In genomic region chr1:6497215-6497866, GRCh38 we compare ENCODE assay signal across 8 cellular contexts. TPM values are rescaled to one million over a fixed set of nuclear protein-coding genes. Genes with fewer than 3 reads are reported as not detected.
A peak's percentile ranks its signal among the peaks of the same experiment; 100 is the strongest.
DNase-seq lines count a peak whose midpoint lies in the region; ATAC-seq, FAIRE-seq and TF ChIP-seq lines count a peak whose summit lies in the region.

No MANE protein-coding gene starts in this region.

- peak overlapping the region; percentile 74 to 90 for H3K27ac ChIP-seq in A549
- H3K27ac ChIP-seq in HCT116 (ENCODE audit: low read depth, low read length), result peak overlapping the region; percentile 44; the same call in 1 of the 2 replicates

- peaks cover 34% of the 10 kb centered on the region for H3K27me3 Mint-ChIP-seq in T-helper 1 cell treated with Interleukin-12 subunit alpha and Interleukin-12 subunit beta and Interleukin-4 antibody, amounts not matched to agents 30 μg/mL and 1 μg/mL, for 36 hours (ENCODE audit: low read depth)

- CTCF ChIA-PET in A549 (lab: Yijun Ruan, JAX), result interaction anchor here (1.1 to 8.8 kb wide), 2 partner anchors 7 to 10 kb away, joined by 3 to 54 read pairs; partner anchors contain the start of gene PLEKHG5
- CTCF ChIA-PET in HCT116 (lab: Charles Lee), result no interaction called here

- H3K4me3 ChIP-seq in A549, result peak overlapping the region; percentile 66
- H3K4me3 ChIP-seq in HCT116 (replicated peaks in 1 of 2; ENCODE audit: low read depth in 1 of 2, low read length in 2 of 2), result peak overlapping the region; percentile 61 to 72

- no peak for TF ChIP-seq EP300 in A549 (IDR thresholded peaks at IDR 0.05)

- no peaks in the 10 kb centered on the region for H3K36me3 ChIP-seq in HCT116 (ENCODE audit: control insufficient read depth in 1 of 2, insufficient read depth in 2 of 2, low read length in 2 of 2)

- ATAC-seq in A549 (peak; percentile 44 to 71), HCT116 (peak; percentile 84), HG02852 (IDR thresholded peaks at IDR 0.05; ENCODE audit: unreplicated experiment) (no peak)

- H3K9me3 ChIP-seq in A549 (no peaks in the 10 kb centered on the region), HCT116 (ENCODE audit: control insufficient read depth in 1 of 2, insufficient read depth in 1 of 2, low read depth in 1 of 2, low read length in 2 of 2) (no peaks in the 10 kb centered on the region)

- H3K9me2 ChIP-seq in HCT116 (ENCODE audit: insufficient read depth), result no peaks in the 10 kb centered on the region

- no peaks in the 10 kb centered on the region for H3K9me3 Mint-ChIP-seq in T-helper 1 cell treated with Interleukin-12 subunit alpha and Interleukin-12 subunit beta and Interleukin-4 antibody, amounts not matched to agents 30 μg/mL and 1 μg/mL, for 36 hours

- H3K4me3 Mint-ChIP-seq in T-helper 1 cell treated with Interleukin-12 subunit alpha and Interleukin-12 subunit beta and Interleukin-4 antibody, amounts not matched to agents 30 μg/mL and 1 μg/mL, for 36 hours, result peak overlapping the region; percentile 68

- no CpG with 5 or more reads among the region's 74 CpGs for WGBS in A549 (ENCODE audit: missing lambda C conversion rate)

- peak overlapping the region; percentile 61 for H3K9ac ChIP-seq in HCT116 (ENCODE audit: low read length)

- H2AFZ ChIP-seq in HCT116 (ENCODE audit: low read depth, low read length, poor library complexity, severe bottlenecking), result no peak overlapping the region

- in situ Hi-C loops in T47D (cut with HindIII; ENCODE audit: low pct_unique_long_range_greater_than_20kb, low sequenced_read_pairs), result no loop called here

- BruUV-seq in HCT116 (replicated peaks; lab: Mats Ljungman, UMichigan), result no TSS peak

- TF ChIP-seq RAD21 in A549 (conservative IDR thresholded peaks at IDR 0.05 in 1 of 2, IDR thresholded peaks at IDR 0.05 in 1 of 2) (no peak), HCT116 (IDR thresholded peaks at IDR 0.05; ENCODE audit: low read depth) (no peak)

- intact Hi-C loops in HCT116 (cut with micrococcal nuclease), result no loop called here

- H3K4me1 ChIP-seq in A549 (peaks cover 11% of the 10 kb centered on the region), HCT116 (ENCODE audit: control insufficient read depth in 1 of 2, insufficient read depth in 2 of 2, low read length in 2 of 2) (peaks cover 18 to 47% of the 10 kb centered on the region in 2 experiments)

- H3K4me1 Mint-ChIP-seq in T-helper 1 cell treated with Interleukin-12 subunit alpha and Interleukin-12 subunit beta and Interleukin-4 antibody, amounts not matched to agents 30 μg/mL and 1 μg/mL, for 36 hours (ENCODE audit: low read depth), result peaks cover 2% of the 10 kb centered on the region

- H3K27ac Mint-ChIP-seq in T-helper 1 cell treated with Interleukin-12 subunit alpha and Interleukin-12 subunit beta and Interleukin-4 antibody, amounts not matched to agents 30 μg/mL and 1 μg/mL, for 36 hours, result no peak overlapping the region

- peak; percentile 18; the same call in 1 of the 2 replicates for TF ChIP-seq POLR2A in A549 (IDR thresholded peaks at IDR 0.05; ENCODE audit: low read length)
- no peak for TF ChIP-seq POLR2A in HCT116 (IDR thresholded peaks at IDR 0.05; ENCODE audit: borderline replicate concordance, extremely low read depth, insufficient read depth, insufficient read length)

- no peaks in the 10 kb centered on the region for H4K20me1 ChIP-seq in HCT116 (ENCODE audit: insufficient read depth)

- H3K36me3 Mint-ChIP-seq in T-helper 1 cell treated with Interleukin-12 subunit alpha and Interleukin-12 subunit beta and Interleukin-4 antibody, amounts not matched to agents 30 μg/mL and 1 μg/mL, for 36 hours (ENCODE audit: low read depth), result no peaks in the 10 kb centered on the region

- H3K4me2 ChIP-seq in A549, result peak overlapping the region; percentile 98
- peak overlapping the region; percentile 96 for H3K4me2 ChIP-seq in HCT116 (ENCODE audit: low read length)

- FAIRE-seq in A549 (lab: Jason Lieb, UNC), result no peak

- no peak for TF ChIP-seq CTCF in A549 (IDR thresholded peaks at IDR 0.05)
- TF ChIP-seq CTCF in HCT116 (IDR thresholded peaks at IDR 0.05 in 2 of 3, conservative IDR thresholded peaks at IDR 0.05 in 1 of 3; ENCODE audit: borderline replicate concordance in 1 of 3, insufficient read depth in 1 of 3, low read depth in 2 of 3, low read length in 2 of 3), result no peak

- RAD21 ChIA-PET in HCT116 (lab: Charles Lee; ENCODE audit: low non-redundant PET in 1 of 2, low total read pairs in 2 of 2, uncharacterized antibody in 2 of 2, unreplicated experiment in 2 of 2), result no interaction called here

- POLR2A ChIA-PET in A549 (lab: Yijun Ruan, JAX) (no interaction called here), HCT116 (lab: Charles Lee) (no interaction called here)

- no peaks in the 10 kb centered on the region for H3K27me3 ChIP-seq in HCT116 (ENCODE audit: insufficient read depth, low read length)

- no peaks in the 10 kb centered on the region for H3K79me2 ChIP-seq in HCT116 (ENCODE audit: insufficient read depth, low read length)

- peak in 1 of 2 experiments; percentile 37 for DNase-seq in A549 (ENCODE audit: low read depth in 1 of 2, low spot score in 1 of 2)
- DNase-seq in HCT116 (ENCODE audit: low read depth, low spot score), result no peak
- peak; percentile 66 to 70 for DNase-seq in T47D (ENCODE audit: low read depth in 1 of 2, low spot score in 1 of 2)
- DNase-seq in iris pigment epithelial cell (ENCODE audit: low read depth), result peak; percentile 15
- DNase-seq in stimulated activated CD4-positive, alpha-beta T cell treated with anti-CD3 and anti-CD28 coated beads, Interleukin-1b, Interleukin-23, amount 100 ng/mL, for 1 hour (ENCODE audit: low read depth in 2 of 2), result peak; percentile 16 to 21
- DNase-seq in H4 (ENCODE audit: low spot score), result no peak

TF ChIP-seq in A549, 52 proteins besides CTCF, POLR2A, EP300 and RAD21:
- no peak for TF ChIP-seq JUN (IDR thresholded peaks at IDR 0.05)
- TF ChIP-seq, protein P1, sequence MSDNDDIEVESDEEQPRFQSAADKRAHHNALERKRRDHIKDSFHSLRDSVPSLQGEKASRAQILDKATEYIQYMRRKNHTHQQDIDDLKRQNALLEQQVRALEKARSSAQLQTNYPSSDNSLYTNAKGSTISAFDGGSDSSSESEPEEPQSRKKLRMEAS (IDR thresholded peaks at IDR 0.05), result peak; percentile 14; the same call in 1 of the 2 replicates
TF ChIP-seq in A549: peak in this region for 1.

TF ChIP-seq in HCT116, 20 proteins besides CTCF, POLR2A, EP300 and RAD21 (continues in another document):
- TF ChIP-seq EZH2 (IDR thresholded peaks at IDR 0.05) (no peak), POLR2AphosphoS5 (IDR thresholded peaks at IDR 0.05; ENCODE audit: low read depth, low read length) (peak; percentile 52), ZFX (IDR thresholded peaks at IDR 0.05) (0 out of 2 replicates have a peak, but pooled peaks have one; percentile 14), CEBPB (IDR thresholded peaks at IDR 0.05; ENCODE audit: low read depth) (no peak)
- TF ChIP-seq, protein P2, sequence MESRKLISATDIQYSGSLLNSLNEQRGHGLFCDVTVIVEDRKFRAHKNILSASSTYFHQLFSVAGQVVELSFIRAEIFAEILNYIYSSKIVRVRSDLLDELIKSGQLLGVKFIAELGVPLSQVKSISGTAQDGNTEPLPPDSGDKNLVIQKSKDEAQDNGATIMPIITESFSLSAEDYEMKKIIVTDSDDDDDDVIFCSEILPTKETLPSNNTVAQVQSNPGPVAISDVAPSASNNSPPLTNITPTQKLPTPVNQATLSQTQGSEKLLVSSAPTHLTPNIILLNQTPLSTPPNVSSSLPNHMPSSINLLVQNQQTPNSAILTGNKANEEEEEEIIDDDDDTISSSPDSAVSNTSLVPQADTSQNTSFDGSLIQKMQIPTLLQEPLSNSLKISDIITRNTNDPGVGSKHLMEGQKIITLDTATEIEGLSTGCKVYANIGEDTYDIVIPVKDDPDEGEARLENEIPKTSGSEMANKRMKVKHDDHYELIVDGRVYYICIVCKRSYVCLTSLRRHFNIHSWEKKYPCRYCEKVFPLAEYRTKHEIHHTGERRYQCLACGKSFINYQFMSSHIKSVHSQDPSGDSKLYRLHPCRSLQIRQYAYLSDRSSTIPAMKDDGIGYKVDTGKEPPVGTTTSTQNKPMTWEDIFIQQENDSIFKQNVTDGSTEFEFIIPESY (IDR thresholded peaks at IDR 0.05; ENCODE audit: extremely low read depth, insufficient replicate concordance, low read length), result no peak

RNA-seq across cellular contexts. Expression of gene PLEKHG5, which starts 5.9 kb away (rescaled TPM):
- 0.75 and 0.84 TPM in 2 replicates for polyA plus RNA-seq in A549 (2011; rRNA removed)
- 1.1 and 1.6 TPM in 2 replicates for polyA plus RNA-seq in A549 (2012; cell fraction: cytosol; rRNA removed)
- 7.2 and 9.2 TPM in 2 replicates for polyA plus RNA-seq in A549 (2012; cell fraction: nucleus; rRNA removed)
- 2.4 to 3.4 TPM (median 3.1 TPM) in 3 replicates for polyA plus RNA-seq in A549 (2017; fragmentation: RNase III; extraction: RNeasy Plus Mini Kit Qiagen cat#74134 plus additional on column Dnase treatment)
- polyA minus RNA-seq in A549 (2011; rRNA and poly(A)+ RNA removed), result 0.62 and 0.83 TPM in 2 replicates
- total RNA-seq in HCT116 (2021; ENCODE audit: unreplicated experiment), result 33.0 TPM
- polyA plus RNA-seq in HCT116 (2012), result 27.9 and 32.2 TPM in 2 replicates
- 1.3 and 1.6 TPM in 2 replicates for total RNA-seq in H4 (2014; rRNA removed; shearing (Covaris generic))

RNA-seq across cellular contexts. Expression of gene TNFRSF25, which starts 31.4 kb away (rescaled TPM):
- polyA plus RNA-seq in A549 (2011; rRNA removed) (0.65 and 0.85 TPM in 2 replicates), A549 (2017; fragmentation: RNase III; extraction: RNeasy Plus Mini Kit Qiagen cat#74134 plus additional on column Dnase treatment) (3.0 to 4.5 TPM (median 3.4 TPM) in 3 replicates)
- polyA plus RNA-seq in A549 (2012; cell fraction: cytosol; rRNA removed), result 2.1 and 2.6 TPM in 2 replicates
- 23.2 and 24.6 TPM in 2 replicates for polyA plus RNA-seq in A549 (2012; cell fraction: nucleus; rRNA removed)
- 0.04 and 0.83 TPM in 2 replicates for polyA minus RNA-seq in A549 (2011; rRNA and poly(A)+ RNA removed)
- 27.5 TPM for total RNA-seq in HCT116 (2021; ENCODE audit: unreplicated experiment)
- polyA plus RNA-seq in HCT116 (2012), result 30.2 and 34.7 TPM in 2 replicates
- 0.10 and 0.81 TPM in 2 replicates for total RNA-seq in H4 (2014; rRNA removed; shearing (Covaris generic))

RNA-seq across cellular contexts. Expression of gene NOL9, which starts 57.0 kb away (rescaled TPM):
- polyA plus RNA-seq in A549 (2011; rRNA removed), result 19.0 and 19.3 TPM in 2 replicates
- polyA plus RNA-seq in A549 (2012; cell fraction: cytosol; rRNA removed), result 5.8 and 7.0 TPM in 2 replicates
- 8.7 and 13.5 TPM in 2 replicates for polyA plus RNA-seq in A549 (2012; cell fraction: nucleus; rRNA removed)
- polyA plus RNA-seq in A549 (2017; fragmentation: RNase III; extraction: RNeasy Plus Mini Kit Qiagen cat#74134 plus additional on column Dnase treatment), result 4.4 to 6.4 TPM (median 4.8 TPM) in 3 replicates
- 22.4 and 25.7 TPM in 2 replicates for polyA minus RNA-seq in A549 (2011; rRNA and poly(A)+ RNA removed)
- 46.4 TPM for total RNA-seq in HCT116 (2021; ENCODE audit: unreplicated experiment)
- 6.0 and 8.2 TPM in 2 replicates for polyA plus RNA-seq in HCT116 (2012)
- total RNA-seq in H4 (2014; rRNA removed; shearing (Covaris generic)), result 12.0 and 14.9 TPM in 2 replicates

RNA-seq across cellular contexts. Expression of gene TAS1R1, which starts 57.8 kb away (rescaled TPM):
- polyA plus RNA-seq in A549 (2011; rRNA removed), result not detected in 2 replicates
- 0.03 TPM in 1 of 2 replicates, not detected in the other for polyA plus RNA-seq in A549 (2012; cell fraction: cytosol; rRNA removed)
- 0.02 and 0.07 TPM in 2 replicates for polyA plus RNA-seq in A549 (2012; cell fraction: nucleus; rRNA removed)
- polyA plus RNA-seq in A549 (2017; fragmentation: RNase III; extraction: RNeasy Plus Mini Kit Qiagen cat#74134 plus additional on column Dnase treatment), result 0.04 TPM in 1 of 3 replicates, not detected in the others
- polyA minus RNA-seq in A549 (2011; rRNA and poly(A)+ RNA removed), result not detected in 2 replicates
- not detected for total RNA-seq in HCT116 (2021; ENCODE audit: unreplicated experiment)
- polyA plus RNA-seq in HCT116 (2012), result 0.10 and 0.12 TPM in 2 replicates
- total RNA-seq in H4 (2014; rRNA removed; shearing (Covaris generic)), result not detected in 2 replicates

Comparison
In these comparisons a context has a peak if more than half of its experiments do, and no peak if none do; other contexts are left out.
1. DNase-seq: peak in T47D (2 of 2), iris pigment epithelial cell (single experiment) and stimulated activated CD4-positive, alpha-beta T cell treated with anti-CD3 and anti-CD28 coated beads, Interleukin-1b, Interleukin-23, amount 100 ng/mL, for 1 hour (2 of 2); none in HCT116 (single experiment) and H4 (single experiment).
2. RNA of gene PLEKHG5, which starts 5.9 kb away (total RNA-seq): 33.0 TPM in HCT116 (single experiment); 1.3 to 1.6 TPM in H4; every median in the first group is over 10 times any median in the second.
3. RNA of gene TNFRSF25, which starts 31.4 kb away (total RNA-seq): 27.5 TPM in HCT116 (single experiment); 0.10 to 0.81 TPM in H4; every median in the first group is over 10 times any median in the second.